ENCODE assay signal across 1 cellular context in genomic region chr20:62202676-62203377, GRCh38.
TF ChIP-seq lines count a peak whose summit lies in the region.

No MANE protein-coding gene starts in this region.

TF ChIP-seq in endothelial cell of umbilical vein, 7 proteins besides CTCF, POLR2A, EP300 and RAD21:
- TF ChIP-seq MAX (IDR thresholded peaks at IDR 0.05; ENCODE audit: insufficient read depth, insufficient read length) = no peak
- TF ChIP-seq GATA2 (IDR thresholded peaks at IDR 0.05; ENCODE audit: insufficient read depth, insufficient read length, low read depth, low read length) = no peak
- no peak for TF ChIP-seq JUN (IDR thresholded peaks at IDR 0.05; ENCODE audit: borderline replicate concordance, insufficient read depth, insufficient read length, low read depth)
- no peak for TF ChIP-seq POLR2AphosphoS5 (IDR thresholded peaks at IDR 0.05; ENCODE audit: insufficient read depth, low read depth, low read length)
- TF ChIP-seq EZH2 (IDR thresholded peaks at IDR 0.05; ENCODE audit: borderline replicate concordance, low read depth, low read length, severe bottlenecking) = no peak
- TF ChIP-seq MYC (IDR thresholded peaks at IDR 0.05; ENCODE audit: low read depth, low read length) = no peak
- TF ChIP-seq FOS (IDR thresholded peaks at IDR 0.05; ENCODE audit: borderline replicate concordance, insufficient read depth, low read length) = no peak
